Comparison of ENCODE assay signal across 8 cellular contexts in genomic region chr14:99884834-99885648, GRCh38.
DNase-seq lines count a peak whose midpoint lies in the region; ATAC-seq and TF ChIP-seq lines count a peak whose summit lies in the region.

No MANE protein-coding gene starts in this region.

- WGBS in mesenchymal stem cell: 67% methylated on average over 5 of the region's 7 CpGs

- H3K4me1 ChIP-seq in CD8-positive, alpha-beta T cell (ENCODE audit: insufficient read depth, low read length): no peaks in the 10 kb centered on the region
- H3K4me1 ChIP-seq in mesenchymal stem cell (ENCODE audit: control insufficient read depth, insufficient read depth, low read depth, low read length): no peaks in the 10 kb centered on the region

- CTCF ChIA-PET in CD8-positive, alpha-beta T cell (lab: Charles Lee): interaction anchor here (0.7 to 2.8 kb wide), 19 partner anchors 8 to 369 kb away, joined by 3 to 29 read pairs (median 3); no protein-coding TSS in a partner anchor

- peak; percentile 51 for ATAC-seq in CD8-positive, alpha-beta T cell
- ATAC-seq in GM18511 (IDR thresholded peaks at IDR 0.05; ENCODE audit: unreplicated experiment) (peak; percentile 72), GM21367 (IDR thresholded peaks at IDR 0.05; ENCODE audit: unreplicated experiment) (no peak)
- ATAC-seq in effector memory CD8-positive, alpha-beta T cell (replicated peaks): peak; percentile 76

- POLR2A ChIA-PET in CD8-positive, alpha-beta T cell (lab: Charles Lee): no interaction called here

- no peaks in the 10 kb centered on the region for H3K36me3 ChIP-seq in CD8-positive, alpha-beta T cell (ENCODE audit: insufficient read depth, low read length)
- peaks cover 6 to 7% of the 10 kb centered on the region in 2 experiments for H3K36me3 ChIP-seq in mesenchymal stem cell (ENCODE audit: control insufficient read depth in 1 of 2, insufficient read depth in 2 of 2, low read depth in 1 of 2, low read length in 2 of 2)

- no peak overlapping the region for H3K4ac ChIP-seq in mesenchymal stem cell (ENCODE audit: low read depth in 1 of 2, low read length in 2 of 2)

- no peaks in the 10 kb centered on the region for H3K4me1 Mint-ChIP-seq in CD8-positive, alpha-beta T cell (ENCODE audit: low read depth)
- no peaks in the 10 kb centered on the region for H3K4me1 Mint-ChIP-seq in effector memory CD8-positive, alpha-beta T cell (ENCODE audit: low read depth in 2 of 2)

- H3K79me1 ChIP-seq in mesenchymal stem cell (replicated peaks; ENCODE audit: low read length, poor library complexity, severe bottlenecking): no peaks in the 10 kb centered on the region

- no peaks in the 10 kb centered on the region for H3K9me3 ChIP-seq in CD8-positive, alpha-beta T cell (ENCODE audit: low read length)
- no peaks in the 10 kb centered on the region for H3K9me3 ChIP-seq in mesenchymal stem cell (ENCODE audit: control insufficient read depth, low read length)

- no peak overlapping the region for H3K14ac ChIP-seq in mesenchymal stem cell (ENCODE audit: low read length in 2 of 2)

- H3K36me3 Mint-ChIP-seq in CD8-positive, alpha-beta T cell: no peaks in the 10 kb centered on the region
- no peaks in the 10 kb centered on the region for H3K36me3 Mint-ChIP-seq in effector memory CD8-positive, alpha-beta T cell (ENCODE audit: insufficient read depth)

- TF ChIP-seq CTCF in CD8-positive, alpha-beta T cell (IDR thresholded peaks at IDR 0.05): peak; percentile 93

- intact Hi-C loops in CD8-positive, alpha-beta T cell (cut with DNase I, micrococcal nuclease): loop anchor here in 1 of 2 experiments (1.0 kb wide), 3 partner anchors 155 to 367 kb away; no protein-coding TSS in a partner anchor

- H3K23ac ChIP-seq in mesenchymal stem cell (ENCODE audit: low read length in 2 of 2): no peak overlapping the region

- H3K4me2 ChIP-seq in mesenchymal stem cell (ENCODE audit: low read length, poor library complexity, severe bottlenecking): no peak overlapping the region

- H2BK12ac ChIP-seq in mesenchymal stem cell (ENCODE audit: low read length in 2 of 2): no peak overlapping the region

- no peak overlapping the region for H3K27ac ChIP-seq in CD8-positive, alpha-beta T cell (ENCODE audit: low read depth, low read length)
- H3K27ac ChIP-seq in mesenchymal stem cell (ENCODE audit: low read length, poor library complexity, severe bottlenecking): no peak overlapping the region

- no peak overlapping the region for H2BK5ac ChIP-seq in mesenchymal stem cell (ENCODE audit: low read depth, low read length, poor library complexity, severe bottlenecking)

- no peak overlapping the region for H3K9ac ChIP-seq in mesenchymal stem cell (ENCODE audit: low read length)

- H2BK15ac ChIP-seq in mesenchymal stem cell (ENCODE audit: low read depth, poor library complexity, severe bottlenecking): no peak overlapping the region

- no peak overlapping the region for H2AFZ ChIP-seq in mesenchymal stem cell (ENCODE audit: low read depth, low read length)

- H4K91ac ChIP-seq in mesenchymal stem cell (ENCODE audit: low read length): no peak overlapping the region

- DNase-seq in CD8-positive, alpha-beta T cell: peak in 2 of 7 experiments; percentile 11 to 14
- peak; percentile 61 for DNase-seq in LHCN-M2 (ENCODE audit: low read depth)
- peak; percentile 66 for DNase-seq in RKO (ENCODE audit: low spot score)
- peak; percentile 13 to 33 (median 33) for DNase-seq in effector memory CD8-positive, alpha-beta T cell
- DNase-seq in mesenchymal stem cell: peak; percentile 73
- no peak for DNase-seq in occipital lobe (lab: John Stamatoyannopoulos, UW)

- no peak overlapping the region for H2BK120ac ChIP-seq in mesenchymal stem cell (ENCODE audit: low read depth, low read length)

- H3K27ac Mint-ChIP-seq in CD8-positive, alpha-beta T cell: no peak overlapping the region
- no peak overlapping the region for H3K27ac Mint-ChIP-seq in effector memory CD8-positive, alpha-beta T cell

- peaks cover 8% of the 10 kb centered on the region for H3K27me3 Mint-ChIP-seq in CD8-positive, alpha-beta T cell (ENCODE audit: low read depth)
- peaks cover 41 to 50% of the 10 kb centered on the region in 2 donors for H3K27me3 Mint-ChIP-seq in effector memory CD8-positive, alpha-beta T cell

- H3K9me3 Mint-ChIP-seq in CD8-positive, alpha-beta T cell: no peaks in the 10 kb centered on the region
- no peaks in the 10 kb centered on the region for H3K9me3 Mint-ChIP-seq in effector memory CD8-positive, alpha-beta T cell

- H3K4me3 ChIP-seq in CD8-positive, alpha-beta T cell (ENCODE audit: low read depth, low read length): no peak overlapping the region
- H3K4me3 ChIP-seq in mesenchymal stem cell (ENCODE audit: insufficient read depth in 1 of 2, low read depth in 1 of 2, low read length in 2 of 2): no peak overlapping the region

- H4K8ac ChIP-seq in mesenchymal stem cell (ENCODE audit: low read length): no peak overlapping the region

- no peak overlapping the region for H3K18ac ChIP-seq in mesenchymal stem cell (ENCODE audit: low read depth in 1 of 2, low read length in 2 of 2)

- H3K4me3 Mint-ChIP-seq in CD8-positive, alpha-beta T cell: no peak overlapping the region
- no peak overlapping the region for H3K4me3 Mint-ChIP-seq in effector memory CD8-positive, alpha-beta T cell

- H3K27me3 ChIP-seq in CD8-positive, alpha-beta T cell (ENCODE audit: insufficient read depth, low read length): peaks cover 3% of the 10 kb centered on the region
- no peaks in the 10 kb centered on the region for H3K27me3 ChIP-seq in mesenchymal stem cell (ENCODE audit: control insufficient read depth in 1 of 2, insufficient read depth in 1 of 2, low read length in 2 of 2)

- no peak overlapping the region for H2AK5ac ChIP-seq in mesenchymal stem cell (ENCODE audit: low read length, severe bottlenecking)
